ENCODE assay signal across 12 cellular contexts in genomic region chr9:37676411-37676830, GRCh38. TPM values are rescaled to one million over a fixed set of nuclear protein-coding genes. Genes with fewer than 3 reads are reported as not detected.
DNase-seq lines count a peak whose midpoint lies in the region; ATAC-seq and FAIRE-seq lines count a peak whose summit lies in the region.
"Had no signal": no experiment of that assay in that cellular context is flagged by ENCODE, and none has a peak within 500 bp of the region (broad histone marks: within the 10 kb centered on the region; RNA-seq: fewer than 3 reads in every experiment).

No MANE protein-coding gene starts in this region.

- no peak for FAIRE-seq in frontal cortex (lab: Jason Lieb, UNC)

- H3K36me3 ChIP-seq in MG63 = no peaks in the 10 kb centered on the region
- H3K36me3 ChIP-seq: transverse colon had no signal

- DNase-seq in MG63 (peak; percentile 20), NCI-H446 treated with DMSO at 0.1 percent for 48 hours (lab: John Stamatoyannopoulos, UW) (peak; percentile 97), frontal cortex (ENCODE audit: low spot score in 2 of 2) (peak; percentile 27 to 42), skeletal muscle cell (ENCODE audit: low read depth) (peak; percentile 39), SK-N-DZ (ENCODE audit: low spot score) (no peak)
- DNase-seq in activated CD4-positive, alpha-beta T cell treated with anti-CD3 and anti-CD28 coated beads, Interleukin-2, amount 50 U/mL, for 48 hours = no peak
- DNase-seq: stimulated activated CD4-positive, alpha-beta T cell treated with anti-CD3 and anti-CD28 coated beads, Interleukin-4, amount 100 ng/mL, for 4 hours had no signal

- no peak for ATAC-seq in GM18873 (IDR thresholded peaks at IDR 0.05; ENCODE audit: low FRiP score, unreplicated experiment)
- ATAC-seq in HG02852 (IDR thresholded peaks at IDR 0.05; ENCODE audit: unreplicated experiment) = no peak
- ATAC-seq: natural killer cell treated with Interleukin-12 subunit alpha and Interleukin-12 subunit beta and Interleukin-15 and Interleukin-18, amount 100 ng/mL, for 72 hours had no signal

- no peaks in the 10 kb centered on the region for H3K9me3 ChIP-seq in MG63
- H3K9me3 ChIP-seq: transverse colon had no signal

- H3K4me3 ChIP-seq in MG63 (no peak overlapping the region), skeletal muscle cell (ENCODE audit: low read depth, low read length) (no peak overlapping the region)
- H3K4me3 ChIP-seq: transverse colon had no signal

- no peaks in the 10 kb centered on the region for H3K27me3 ChIP-seq in MG63
- H3K27me3 ChIP-seq: transverse colon had no signal

RNA-seq across cellular contexts. Expression of gene FRMPD1, which starts 25.7 kb away (rescaled TPM):
- total RNA-seq in MG63 (2014; rRNA removed; shearing (Covaris generic); ENCODE audit: low replicate concordance) = not detected in 2 replicates
- 0.41 TPM for total RNA-seq in frontal cortex
- 7.6 and 9.3 TPM in 2 replicates for polyA plus RNA-seq in SK-N-DZ (2014; cell fraction: cytosol; rRNA removed)
- polyA plus RNA-seq in SK-N-DZ (2014; cell fraction: nucleus; rRNA removed) = 9.4 and 16.1 TPM in 2 replicates
- total RNA-seq: natural killer cell treated with Interleukin-12 subunit alpha and Interleukin-12 subunit beta and Interleukin-15 and Interleukin-18, amount 100 ng/mL, for 72 hours; T-helper 1 cell treated with Interleukin-12 subunit alpha and Interleukin-12 subunit beta and Interleukin-4 antibody, amounts not matched to agents 30 ng/mL and 1 ng/mL, for 36 hours had no signal

Comparison
In these comparisons a context has a peak if more than half of its experiments do, and no peak if none do; other contexts are left out.
1. DNase-seq: peak in MG63 (single experiment), NCI-H446 treated with DMSO at 0.1 percent for 48 hours (single experiment), frontal cortex (2 of 2) and skeletal muscle cell (single experiment); none in SK-N-DZ (single experiment) and activated CD4-positive, alpha-beta T cell treated with anti-CD3 and anti-CD28 coated beads, Interleukin-2, amount 50 U/mL, for 48 hours (0 of 2).